1 cellular context compared by ENCODE assay signal in genomic region chr12:57888407-57889157, GRCh38.
TF ChIP-seq lines count a peak whose summit lies in the region.

No MANE protein-coding gene starts in this region.

TF ChIP-seq in HepG2, 621 proteins besides CTCF, POLR2A, EP300 and RAD21:
- 0 out of 2 replicates have a peak, but pooled peaks have one; percentile 20 for TF ChIP-seq ZNF605 (CRISPR knock-in tag; IDR thresholded peaks at IDR 0.05)
- TF ChIP-seq ZZZ3 (CRISPR knock-in tag; IDR thresholded peaks at IDR 0.05; ENCODE audit: borderline replicate concordance) = no peak
